ENCODE assay signal across 1 cellular context in the genomic region with DNA sequence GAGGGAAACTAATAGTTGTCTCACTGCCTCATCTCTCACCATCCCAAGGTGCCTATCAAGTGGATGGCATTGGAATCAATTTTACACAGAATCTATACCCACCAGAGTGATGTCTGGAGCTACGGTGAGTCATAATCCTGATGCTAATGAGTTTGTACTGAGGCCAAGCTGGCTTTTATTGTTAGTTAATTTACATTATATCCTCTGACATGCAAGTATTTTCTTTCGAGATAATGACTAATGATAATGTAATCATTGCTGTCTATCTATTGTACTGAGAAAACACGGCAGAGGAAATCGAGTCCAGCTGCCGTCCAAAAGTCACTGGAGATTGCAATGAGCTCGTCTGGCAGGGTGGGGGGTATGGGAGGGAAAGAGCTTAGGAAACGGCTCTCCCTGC.
TF ChIP-seq lines count a peak whose summit lies in the region.

No MANE protein-coding gene starts in this region.

TF ChIP-seq in GM23338, 12 proteins besides CTCF, POLR2A, EP300 and RAD21 (continued from another document):
- TF ChIP-seq, protein P1, sequence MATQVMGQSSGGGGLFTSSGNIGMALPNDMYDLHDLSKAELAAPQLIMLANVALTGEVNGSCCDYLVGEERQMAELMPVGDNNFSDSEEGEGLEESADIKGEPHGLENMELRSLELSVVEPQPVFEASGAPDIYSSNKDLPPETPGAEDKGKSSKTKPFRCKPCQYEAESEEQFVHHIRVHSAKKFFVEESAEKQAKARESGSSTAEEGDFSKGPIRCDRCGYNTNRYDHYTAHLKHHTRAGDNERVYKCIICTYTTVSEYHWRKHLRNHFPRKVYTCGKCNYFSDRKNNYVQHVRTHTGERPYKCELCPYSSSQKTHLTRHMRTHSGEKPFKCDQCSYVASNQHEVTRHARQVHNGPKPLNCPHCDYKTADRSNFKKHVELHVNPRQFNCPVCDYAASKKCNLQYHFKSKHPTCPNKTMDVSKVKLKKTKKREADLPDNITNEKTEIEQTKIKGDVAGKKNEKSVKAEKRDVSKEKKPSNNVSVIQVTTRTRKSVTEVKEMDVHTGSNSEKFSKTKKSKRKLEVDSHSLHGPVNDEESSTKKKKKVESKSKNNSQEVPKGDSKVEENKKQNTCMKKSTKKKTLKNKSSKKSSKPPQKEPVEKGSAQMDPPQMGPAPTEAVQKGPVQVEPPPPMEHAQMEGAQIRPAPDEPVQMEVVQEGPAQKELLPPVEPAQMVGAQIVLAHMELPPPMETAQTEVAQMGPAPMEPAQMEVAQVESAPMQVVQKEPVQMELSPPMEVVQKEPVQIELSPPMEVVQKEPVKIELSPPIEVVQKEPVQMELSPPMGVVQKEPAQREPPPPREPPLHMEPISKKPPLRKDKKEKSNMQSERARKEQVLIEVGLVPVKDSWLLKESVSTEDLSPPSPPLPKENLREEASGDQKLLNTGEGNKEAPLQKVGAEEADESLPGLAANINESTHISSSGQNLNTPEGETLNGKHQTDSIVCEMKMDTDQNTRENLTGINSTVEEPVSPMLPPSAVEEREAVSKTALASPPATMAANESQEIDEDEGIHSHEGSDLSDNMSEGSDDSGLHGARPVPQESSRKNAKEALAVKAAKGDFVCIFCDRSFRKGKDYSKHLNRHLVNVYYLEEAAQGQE (IDR thresholded peaks at IDR 0.05; ENCODE audit: unreplicated experiment), result no peak
- no peak for TF ChIP-seq ZNF114 (CRISPR knock-in tag; IDR thresholded peaks at IDR 0.05)
- no peak for TF ChIP-seq EZH2phosphoT487 (IDR thresholded peaks at IDR 0.05; ENCODE audit: unreplicated experiment)
